In the genomic region with DNA sequence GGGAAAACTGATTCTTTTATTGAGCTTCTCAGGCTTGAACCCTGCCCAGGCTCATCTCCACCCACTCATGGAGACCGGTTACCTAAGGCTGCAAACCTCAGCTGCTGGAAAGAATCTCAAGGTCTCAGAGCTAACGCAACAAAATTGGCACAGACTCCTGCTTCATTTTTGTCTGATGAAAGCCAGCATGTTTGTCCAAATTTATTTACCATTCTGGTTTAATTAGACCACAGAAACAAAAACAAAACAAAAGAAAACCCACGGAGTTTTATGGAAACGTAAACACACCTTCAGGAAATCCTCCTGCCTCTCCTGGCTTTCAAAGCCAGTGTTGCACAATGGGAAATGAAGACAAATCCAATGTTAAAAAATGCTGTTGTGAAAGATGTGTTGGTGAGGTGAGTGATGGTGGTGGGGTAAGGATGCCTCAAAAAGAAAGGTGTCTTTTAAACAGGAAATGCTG, we compare ENCODE assay signal across 19 cellular contexts. TPM values are rescaled to one million over a fixed set of nuclear protein-coding genes. Genes with fewer than 3 reads are reported as not detected.
DNase-seq lines count a peak whose midpoint lies in the region; ATAC-seq, FAIRE-seq and TF ChIP-seq lines count a peak whose summit lies in the region.
"Had no signal": no experiment of that assay in that cellular context is flagged by ENCODE, and none has a peak within 500 bp of the region (broad histone marks: within the 10 kb centered on the region; RNA-seq: fewer than 3 reads in every experiment).

No MANE protein-coding gene starts in this region.

- peak overlapping the region; percentile 43 for H2AFZ ChIP-seq in smooth muscle cell (ENCODE audit: low read depth)
- H2AFZ ChIP-seq: neural progenitor cell had no signal

- POLR2A ChIA-PET in MCF 10A (lab: Yijun Ruan, JAX): interaction anchor here (0.5 to 1.0 kb wide), 3 partner anchors 15 to 119 kb away, joined by 3 to 5 read pairs (median 4); no protein-coding TSS in a partner anchor
- POLR2A ChIA-PET in activated CD8-positive, alpha-beta T cell treated with anti-CD3 and anti-CD28 coated beads, Interleukin-2, amount 10 ng/mL, durations not matched to agents 7 days and 5 days (lab: Charles Lee): no interaction called here

- CTCF ChIA-PET in MCF 10A (lab: Yijun Ruan, JAX): interaction anchor here (0.6 to 1.1 kb wide), 4 partner anchors 27 to 446 kb away, joined by 3 to 5 read pairs (median 4); a partner anchor contains a TSS
- CTCF ChIA-PET in activated CD8-positive, alpha-beta T cell treated with anti-CD3 and anti-CD28 coated beads, Interleukin-2, amount 10 ng/mL, durations not matched to agents 7 days and 5 days (lab: Charles Lee): no interaction called here

- H3K4me1 ChIP-seq in smooth muscle cell (ENCODE audit: low read depth) (peaks cover 6% of the 10 kb centered on the region), small intestine (ENCODE audit: control insufficient read depth in 2 of 2, insufficient read depth in 1 of 2, low read depth in 1 of 2, low read length in 1 of 2) (no peaks in the 10 kb centered on the region)
- H3K4me1 ChIP-seq: colonic mucosa, left lung had no signal

- no peaks in the 10 kb centered on the region for H3K9me3 Mint-ChIP-seq in MCF 10A (ENCODE audit: unreplicated experiment)
- no peaks in the 10 kb centered on the region for H3K9me3 Mint-ChIP-seq in activated CD8-positive, alpha-beta T cell treated with anti-CD3 and anti-CD28 coated beads, Interleukin-2, amount 10 ng/mL, durations not matched to agents 7 days and 5 days (ENCODE audit: insufficient read depth)
- H3K9me3 Mint-ChIP-seq: neural progenitor cell; stimulated activated effector memory CD8-positive, alpha-beta T cell treated with anti-CD3 and anti-CD28 coated beads, Interleukin-12 subunit alpha, Interleukin-12 subunit beta, amount 100 ng/mL, for 72 hours had no signal

- H3K4me3 ChIP-seq in smooth muscle cell (no peak overlapping the region), small intestine (ENCODE audit: low read depth in 1 of 2, low read length in 2 of 2) (no peak overlapping the region)
- H3K4me3 ChIP-seq: BLaER1 treated with 17β-estradiol and CSF1 and Interleukin-3, amounts not matched to agents 10 nM and 100 nM; colonic mucosa; left lung; neural progenitor cell; SJCRH30 had no signal

- FAIRE-seq in small intestine (lab: Jason Lieb, UNC): no peak

- peaks cover 10% of the 10 kb centered on the region for H3F3A ChIP-seq in smooth muscle cell (ENCODE audit: low read depth)

- TF ChIP-seq CTCF in MCF 10A (IDR thresholded peaks at IDR 0.05; ENCODE audit: unreplicated experiment) (no peak), smooth muscle cell (IDR thresholded peaks at IDR 0.05; ENCODE audit: borderline replicate concordance, insufficient read depth, poor library complexity, severe bottlenecking) (no peak)

- H3K27ac ChIP-seq in smooth muscle cell (ENCODE audit: low read depth) (peak overlapping the region; percentile 99), small intestine (ENCODE audit: low read depth in 1 of 2, low read length in 1 of 2) (no peak overlapping the region)
- H3K27ac ChIP-seq: BLaER1 treated with 17β-estradiol and CSF1 and Interleukin-3, amounts not matched to agents 10 nM and 100 nM; colonic mucosa; left lung; neural progenitor cell; SJCRH30 had no signal

- H4K20me1 ChIP-seq in smooth muscle cell (ENCODE audit: low read depth): no peaks in the 10 kb centered on the region
- H4K20me1 ChIP-seq: BLaER1 treated with 17β-estradiol and CSF1 and Interleukin-3, amounts not matched to agents 10 nM and 100 nM had no signal

- intact Hi-C loops in MCF 10A (cut with micrococcal nuclease): no loop called here
- intact Hi-C loops in left cardiac atrium (cut with DNase I): loop anchor here (10.0 kb wide), 2 partner anchors 57 to 167 kb away; a partner anchor contains a TSS

- no peaks in the 10 kb centered on the region for H3K79me2 ChIP-seq in smooth muscle cell (ENCODE audit: low read depth)

- H3K9me3 ChIP-seq in smooth muscle cell (replicated peaks; ENCODE audit: low read depth) (no peaks in the 10 kb centered on the region), small intestine (ENCODE audit: control insufficient read depth, low read depth) (no peaks in the 10 kb centered on the region)
- H3K9me3 ChIP-seq: BLaER1 treated with 17β-estradiol and CSF1 and Interleukin-3, amounts not matched to agents 10 nM and 100 nM; colonic mucosa; left lung; SJCRH30 had no signal

- H3K36me3 ChIP-seq in smooth muscle cell (ENCODE audit: low read depth): no peaks in the 10 kb centered on the region
- H3K36me3 ChIP-seq in small intestine (ENCODE audit: control insufficient read depth in 2 of 2, insufficient read depth in 2 of 2, low read length in 2 of 2): no peaks in the 10 kb centered on the region
- H3K36me3 ChIP-seq: BLaER1 treated with 17β-estradiol and CSF1 and Interleukin-3, amounts not matched to agents 10 nM and 100 nM; colonic mucosa; left lung; neural progenitor cell; SJCRH30 had no signal

- peak overlapping the region; percentile 55 for H3K4me2 ChIP-seq in smooth muscle cell
- H3K4me2 ChIP-seq: neural progenitor cell had no signal

- H3K27me3 ChIP-seq in smooth muscle cell (ENCODE audit: low read depth) (no peaks in the 10 kb centered on the region), small intestine (ENCODE audit: control insufficient read depth in 2 of 2, insufficient read depth in 2 of 2, low read length in 2 of 2) (no peaks in the 10 kb centered on the region)
- H3K27me3 ChIP-seq: colonic mucosa, SJCRH30 had no signal

- no TSS peak for BruUV-seq in MCF 10A (replicated peaks; lab: Mats Ljungman, UMichigan)

- DNase-seq in M059J (ENCODE audit: low read depth) (peak; percentile 68), MCF 10A (ENCODE audit: unreplicated experiment) (peak; percentile 88), left cardiac atrium (no peak), smooth muscle cell (lab: John Stamatoyannopoulos, UW; ENCODE audit: unreplicated experiment) (no peak), DMS 273 treated with DMSO at 0.1 percent for 48 hours (lab: John Stamatoyannopoulos, UW) (no peak), small intestine (no peak), GF-D8 (lab: John Stamatoyannopoulos, UW) (no peak)
- no peak for DNase-seq in activated CD8-positive, alpha-beta T cell treated with anti-CD3 and anti-CD28 coated beads, Interleukin-2, amount 10 ng/mL, durations not matched to agents 7 days and 5 days
- DNase-seq: colonic mucosa; EL; left lung; NCI-H1436 treated with DMSO at 0.1 percent for 48 hours; NCI-H82; SJCRH30; stimulated activated CD4-positive, alpha-beta T cell treated with anti-CD3 and anti-CD28 coated beads, Interleukin-1b, Interleukin-23, amount 100 ng/mL, for 48 hours had no signal

- peak; percentile 19 to 70 for ATAC-seq in left cardiac atrium
- ATAC-seq in activated CD8-positive, alpha-beta T cell treated with anti-CD3 and anti-CD28 coated beads, Interleukin-2, amount 10 ng/mL, durations not matched to agents 7 days and 5 days: no peak
- ATAC-seq: activated naive CD4-positive, alpha-beta T cell treated with anti-CD3 and anti-CD28 coated beads, Interleukin-2, amount 50 U/mL, for 72 hours; left lung; stimulated activated effector memory CD8-positive, alpha-beta T cell treated with anti-CD3 and anti-CD28 coated beads, Interleukin-12 subunit alpha, Interleukin-12 subunit beta, amount 100 ng/mL, for 72 hours had no signal

- H3K9ac ChIP-seq in smooth muscle cell (ENCODE audit: low read depth): peak overlapping the region; percentile 21
- H3K9ac ChIP-seq: BLaER1 treated with 17β-estradiol and CSF1 and Interleukin-3, amounts not matched to agents 10 nM and 100 nM; neural progenitor cell had no signal

- H3K27ac Mint-ChIP-seq in MCF 10A (ENCODE audit: low read depth, unreplicated experiment): peak overlapping the region; percentile 81
- H3K27ac Mint-ChIP-seq in activated CD8-positive, alpha-beta T cell treated with anti-CD3 and anti-CD28 coated beads, Interleukin-2, amount 10 ng/mL, durations not matched to agents 7 days and 5 days: no peak overlapping the region
- H3K27ac Mint-ChIP-seq: activated naive CD4-positive, alpha-beta T cell treated with anti-CD3 and anti-CD28 coated beads, Interleukin-2, amount 50 U/mL, for 72 hours; neural progenitor cell; stimulated activated effector memory CD8-positive, alpha-beta T cell treated with anti-CD3 and anti-CD28 coated beads, Interleukin-12 subunit alpha, Interleukin-12 subunit beta, amount 100 ng/mL, for 72 hours had no signal

- no peaks in the 10 kb centered on the region for H3K27me3 Mint-ChIP-seq in MCF 10A (ENCODE audit: insufficient read depth, unreplicated experiment)
- H3K27me3 Mint-ChIP-seq in activated CD8-positive, alpha-beta T cell treated with anti-CD3 and anti-CD28 coated beads, Interleukin-2, amount 10 ng/mL, durations not matched to agents 7 days and 5 days (ENCODE audit: low read depth): peaks cover 50% of the 10 kb centered on the region

- H3K4me1 Mint-ChIP-seq in MCF 10A (ENCODE audit: insufficient read depth, unreplicated experiment): peaks cover 8% of the 10 kb centered on the region
- peaks cover 10% of the 10 kb centered on the region for H3K4me1 Mint-ChIP-seq in activated CD8-positive, alpha-beta T cell treated with anti-CD3 and anti-CD28 coated beads, Interleukin-2, amount 10 ng/mL, durations not matched to agents 7 days and 5 days (ENCODE audit: low read depth)

- 33% methylated on average over 4 of the region's 4 CpGs for WGBS in smooth muscle cell (ENCODE audit: low lambda C conversion rate)
- 57 to 70% (median 61%) methylated on average over 4 of the region's 4 CpGs for WGBS in small intestine, 3 donors

- H3K36me3 Mint-ChIP-seq in MCF 10A (ENCODE audit: insufficient read depth, unreplicated experiment): peaks cover 7% of the 10 kb centered on the region
- no peaks in the 10 kb centered on the region for H3K36me3 Mint-ChIP-seq in activated CD8-positive, alpha-beta T cell treated with anti-CD3 and anti-CD28 coated beads, Interleukin-2, amount 10 ng/mL, durations not matched to agents 7 days and 5 days (ENCODE audit: low read depth)
- H3K36me3 Mint-ChIP-seq: stimulated activated effector memory CD8-positive, alpha-beta T cell treated with anti-CD3 and anti-CD28 coated beads, Interleukin-12 subunit alpha, Interleukin-12 subunit beta, amount 100 ng/mL, for 72 hours had no signal

- peak overlapping the region; percentile 62 for H3K4me3 Mint-ChIP-seq in MCF 10A (ENCODE audit: unreplicated experiment)
- no peak overlapping the region for H3K4me3 Mint-ChIP-seq in activated CD8-positive, alpha-beta T cell treated with anti-CD3 and anti-CD28 coated beads, Interleukin-2, amount 10 ng/mL, durations not matched to agents 7 days and 5 days
- H3K4me3 Mint-ChIP-seq: neural progenitor cell; stimulated activated effector memory CD8-positive, alpha-beta T cell treated with anti-CD3 and anti-CD28 coated beads, Interleukin-12 subunit alpha, Interleukin-12 subunit beta, amount 100 ng/mL, for 72 hours had no signal

RNA-seq across cellular contexts. Expression of a gene that starts 56.4 kb away (rescaled TPM):
- total RNA-seq in M059J (2014; rRNA removed; shearing (Covaris generic)): 7.4 and 14.5 TPM in 2 replicates
- total RNA-seq in MCF 10A (2022): 0.22 and 0.30 TPM in 2 replicates
- total RNA-seq in left cardiac atrium: 100 to 1,000 TPM; 319 to 692 TPM
- total RNA-seq in smooth muscle cell: 691 and 781 TPM in 2 replicates
- polyA plus RNA-seq in smooth muscle cell: 309 and 356 TPM in 2 replicates
- not detected for total RNA-seq in activated CD8-positive, alpha-beta T cell treated with anti-CD3 and anti-CD28 coated beads, Interleukin-2, amount 10 ng/mL, durations not matched to agents 7 days and 5 days
- 10 to 100 TPM in 2 of 3 donors, 1 to 10 TPM in 1; 2.9 to 27.6 (median 25.0) TPM for polyA plus RNA-seq in small intestine

Comparison
In these comparisons a context has a peak if more than half of its experiments do, and no peak if none do; other contexts are left out.
1. DNase-seq: peak in M059J (single experiment) and MCF 10A (single experiment); none in left cardiac atrium (single experiment), smooth muscle cell (single experiment), activated CD8-positive, alpha-beta T cell treated with anti-CD3 and anti-CD28 coated beads, Interleukin-2, amount 10 ng/mL, durations not matched to agents 7 days and 5 days (single experiment), DMS 273 treated with DMSO at 0.1 percent for 48 hours (single experiment), small intestine (single experiment) and GF-D8 (single experiment).
2. RNA of a gene that starts 56.4 kb away (total RNA-seq): 319 to 692 TPM in left cardiac atrium and 691 to 781 TPM in smooth muscle cell; 7.4 to 14.5 TPM in M059J, 0.22 to 0.30 TPM in MCF 10A and not detected in activated CD8-positive, alpha-beta T cell treated with anti-CD3 and anti-CD28 coated beads, Interleukin-2, amount 10 ng/mL, durations not matched to agents 7 days and 5 days; every median in the first group is over 10 times any median in the second.